1 cellular context compared by ENCODE assay signal in the genomic region with DNA sequence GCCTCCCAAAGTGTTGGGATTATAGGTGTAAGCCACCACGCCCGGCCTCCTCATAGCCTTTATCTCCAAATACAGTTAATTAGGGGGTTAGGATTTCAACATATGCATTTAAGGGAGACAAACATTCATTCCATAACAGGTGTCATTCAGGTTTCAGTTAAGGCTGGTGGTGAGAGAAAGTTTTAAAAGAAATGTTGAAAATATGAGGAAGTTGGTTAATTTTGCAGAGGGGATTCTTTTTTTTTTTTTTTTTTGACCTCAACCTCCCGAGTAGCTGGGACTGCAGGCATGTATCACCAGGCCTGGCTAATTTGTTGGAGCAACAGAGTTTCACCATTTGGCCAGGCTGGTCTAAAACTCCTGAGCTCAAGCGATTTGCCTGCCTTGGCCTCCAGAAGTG.
TF ChIP-seq lines count a peak whose summit lies in the region.

No MANE protein-coding gene starts in this region.

TF ChIP-seq in GM23338, 12 proteins besides CTCF, POLR2A, EP300 and RAD21 (continued from another document):
- no peak for TF ChIP-seq ZNF462 (CRISPR knock-in tag; IDR thresholded peaks at IDR 0.05)
